ENCODE assay signal across 8 cellular contexts in genomic region chr12:42483534-42483857, GRCh38.
DNase-seq lines count a peak whose midpoint lies in the region; ATAC-seq, FAIRE-seq and TF ChIP-seq lines count a peak whose summit lies in the region.

No MANE protein-coding gene starts in this region.

- peak overlapping the region; percentile 81 for H3K4me3 ChIP-seq in H7 (ENCODE audit: insufficient read depth, low read depth, low read length)
- H3K4me3 ChIP-seq in body of pancreas = peak overlapping the region; percentile 40 to 62

- intact Hi-C loops in body of pancreas (cut with DNase I) = loop anchor here (10.0 kb wide), 1 partner anchor 111 kb away; no protein-coding TSS in a partner anchor

- H3K4me3 Mint-ChIP-seq in immature natural killer cell = peak overlapping the region; percentile 72 to 88 (median 83)

- DNase-seq in GM12892 (ENCODE audit: insufficient read length) (peak; percentile 41), H7 (peak; percentile 73), NCI-H69 (lab: John Stamatoyannopoulos, UW) (peak; percentile 73), body of pancreas (peak in 1 of 4 donors; percentile 40), immature natural killer cell (peak in 2 of 3 donors; percentile 4 to 7), NCI-H1694 treated with DMSO at 0.1 percent for 48 hours (lab: John Stamatoyannopoulos, UW) (no peak), amniotic stem cell (lab: John Stamatoyannopoulos, UW) (no peak)
- peak; percentile 1 for DNase-seq in stimulated activated CD8-positive, alpha-beta memory T cell treated with anti-CD3 and anti-CD28 coated beads, Interleukin-15, amount 100 ng/mL, for 24 hours (ENCODE audit: low read depth)

- H3K36me3 ChIP-seq in H7 (replicated peaks; ENCODE audit: control insufficient read depth, insufficient read depth, low read length) = no peaks in the 10 kb centered on the region
- no peaks in the 10 kb centered on the region for H3K36me3 ChIP-seq in body of pancreas (replicated peaks in 1 of 2; ENCODE audit: insufficient read depth in 1 of 2, low read depth in 2 of 2)

- TF ChIP-seq POLR2A in GM12892 (IDR thresholded peaks at IDR 0.05; ENCODE audit: low read depth, low read length) (no peak), body of pancreas (IDR thresholded peaks at IDR 0.05) (no peak)

- peak overlapping the region; percentile 51 to 81 (median 58) for H3K27ac ChIP-seq in body of pancreas

- H3K4me1 Mint-ChIP-seq in immature natural killer cell = peaks cover 9 to 20% of the 10 kb centered on the region in 2 donors

- no peaks in the 10 kb centered on the region for H3K9me3 Mint-ChIP-seq in immature natural killer cell

- no peak overlapping the region for H3K27ac Mint-ChIP-seq in immature natural killer cell

- TF ChIP-seq CTCF in body of pancreas (IDR thresholded peaks at IDR 0.05) = no peak

- H3K27me3 ChIP-seq in H7 (ENCODE audit: control insufficient read depth, insufficient read depth, low read length) (peaks cover 19% of the 10 kb centered on the region; the same call in 1 of the 2 replicates), body of pancreas (no peaks in the 10 kb centered on the region)

- 0% methylated on average over 25 of the region's 36 CpGs; no CpG with 5 or more reads in 1 of the 2 donors for WGBS in body of pancreas, 2 donors

- H3K36me3 Mint-ChIP-seq in immature natural killer cell = no peaks in the 10 kb centered on the region

- H3K9me3 ChIP-seq in body of pancreas = no peaks in the 10 kb centered on the region

- H3K27me3 Mint-ChIP-seq in immature natural killer cell (ENCODE audit: low read depth in 3 of 3) = peaks cover 12 to 25% (median 18%) of the 10 kb centered on the region in 3 donors

- FAIRE-seq in GM12892 (lab: Jason Lieb, UNC) = peak; percentile 38

- ATAC-seq in body of pancreas = peak; percentile 22

- peaks cover 14% of the 10 kb centered on the region for H3K4me1 ChIP-seq in body of pancreas

Comparison
In these comparisons a context has a peak if more than half of its experiments do, and no peak if none do; other contexts are left out.
1. DNase-seq: peak in GM12892 (single experiment), H7 (single experiment), NCI-H69 (single experiment), immature natural killer cell (2 of 3) and stimulated activated CD8-positive, alpha-beta memory T cell treated with anti-CD3 and anti-CD28 coated beads, Interleukin-15, amount 100 ng/mL, for 24 hours (single experiment); none in NCI-H1694 treated with DMSO at 0.1 percent for 48 hours (single experiment) and amniotic stem cell (single experiment).